ENCODE assay signal across 8 cellular contexts in genomic region chr17:8185580-8186445, GRCh38. TPM values are rescaled to one million over a fixed set of nuclear protein-coding genes. Genes with fewer than 3 reads are reported as not detected.
DNase-seq lines count a peak whose midpoint lies in the region; ATAC-seq and TF ChIP-seq lines count a peak whose summit lies in the region.

No MANE protein-coding gene starts in this region.

- H3K9ac ChIP-seq in fibroblast of lung (ENCODE audit: insufficient read depth, low read length) = peak overlapping the region; percentile 65

- no TSS peak for BruUV-seq in PC-9 (replicated peaks; lab: Mats Ljungman, UMichigan)

- TF ChIP-seq CTCF in PC-9 (conservative IDR thresholded peaks at IDR 0.05) (no peak), fibroblast of lung (conservative IDR thresholded peaks at IDR 0.05 in 1 of 2, IDR thresholded peaks at IDR 0.05 in 1 of 2; ENCODE audit: low read depth in 1 of 2, low read length in 2 of 2) (no peak)

- H3K27me3 Mint-ChIP-seq in activated T-cell treated with anti-CD3 and anti-CD28 coated beads, Interleukin-2, amount 50 U/mL, for 4 hours (ENCODE audit: low read depth) = no peaks in the 10 kb centered on the region
- H3K27me3 Mint-ChIP-seq in naive B cell = no peaks in the 10 kb centered on the region

- DNase-seq in DMS 273 treated with DMSO at 0.1 percent for 48 hours (lab: John Stamatoyannopoulos, UW) (peak; percentile 48), PC-9 (peak; percentile 46 to 90), fibroblast of lung (ENCODE audit: low read depth in 2 of 2) (peak; percentile 46 to 70), naive B cell (peak; percentile 88), amniotic stem cell (lab: John Stamatoyannopoulos, UW) (no peak)
- peak; percentile 95 for DNase-seq in activated T-cell treated with anti-CD3 and anti-CD28 coated beads, Interleukin-2, amount 50 U/mL, for 4 hours
- peak; percentile 80 to 86 for DNase-seq in stimulated activated CD8-positive, alpha-beta memory T cell treated with anti-CD3 and anti-CD28 coated beads, Interleukin-7, amount 100 ng/mL, for 48 hours (ENCODE audit: extremely low read depth in 1 of 2, low read depth in 1 of 2)

- CTCF ChIA-PET in PC-9 (lab: Charles Lee) = interaction anchor here (0.6 kb wide), 1 partner anchor 25 kb away, joined by 3 read pairs; no protein-coding TSS in a partner anchor

- H3K27ac ChIP-seq in PC-9 (peak overlapping the region; percentile 86), fibroblast of lung (ENCODE audit: insufficient read depth, low read length) (peak overlapping the region; percentile 81)

- H3K79me2 ChIP-seq in PC-9 (ENCODE audit: low read depth) (peaks cover 11% of the 10 kb centered on the region), fibroblast of lung (ENCODE audit: control insufficient read depth, insufficient read depth, low read length) (peaks cover 15% of the 10 kb centered on the region)

- H3K4me1 ChIP-seq in PC-9 (replicated peaks; ENCODE audit: insufficient read depth) (peaks cover 12% of the 10 kb centered on the region), fibroblast of lung (ENCODE audit: control insufficient read depth, extremely low read depth, insufficient read depth, low read length) (peaks cover 13% of the 10 kb centered on the region)

- H3K4me1 Mint-ChIP-seq in activated T-cell treated with anti-CD3 and anti-CD28 coated beads, Interleukin-2, amount 50 U/mL, for 4 hours (ENCODE audit: low read depth) = peaks cover 10% of the 10 kb centered on the region
- peaks cover 17 to 19% (median 19%) of the 10 kb centered on the region in 3 donors for H3K4me1 Mint-ChIP-seq in naive B cell

- H3K4me3 ChIP-seq in PC-9 (peak overlapping the region; percentile 82), fibroblast of lung (replicated peaks in 1 of 4; ENCODE audit: control extremely low read depth in 1 of 4, insufficient read depth in 1 of 4, low read depth in 3 of 4, low read length in 4 of 4) (peak overlapping the region; percentile 88 to 97 (median 96))

- no peaks in the 10 kb centered on the region for H3K9me2 ChIP-seq in PC-9 (ENCODE audit: insufficient read depth)

- peak overlapping the region; percentile 94 for H2AFZ ChIP-seq in PC-9
- H2AFZ ChIP-seq in fibroblast of lung (ENCODE audit: low read length) = peak overlapping the region; percentile 95

- H3K9me3 Mint-ChIP-seq in activated T-cell treated with anti-CD3 and anti-CD28 coated beads, Interleukin-2, amount 50 U/mL, for 4 hours = no peaks in the 10 kb centered on the region
- no peaks in the 10 kb centered on the region for H3K9me3 Mint-ChIP-seq in naive B cell

- POLR2A ChIA-PET in PC-9 (lab: Charles Lee; ENCODE audit: unreplicated experiment) = interaction anchor here (0.7 to 0.8 kb wide), 3 partner anchors 8 to 24 kb away, joined by 4 to 6 read pairs (median 4); partner anchors contain the start of gene AURKB

- intact Hi-C loops in PC-9 (cut with micrococcal nuclease; ENCODE audit: unreplicated experiment) = loop anchor here (2.0 to 10.0 kb wide), 2 partner anchors 29 to 199 kb away; partner anchors contain the start of gene RPL26

- H3K9me3 ChIP-seq in PC-9 (ENCODE audit: insufficient read depth, low read depth) (no peaks in the 10 kb centered on the region), fibroblast of lung (ENCODE audit: control insufficient read depth, insufficient read depth, low read depth, low read length) (no peaks in the 10 kb centered on the region)

- H3K36me3 ChIP-seq in PC-9 (ENCODE audit: low read depth) (no peaks in the 10 kb centered on the region), fibroblast of lung (ENCODE audit: control insufficient read depth, insufficient read depth, low read length) (no peaks in the 10 kb centered on the region)

- H3K36me3 Mint-ChIP-seq in activated T-cell treated with anti-CD3 and anti-CD28 coated beads, Interleukin-2, amount 50 U/mL, for 4 hours (ENCODE audit: insufficient read depth) = no peaks in the 10 kb centered on the region
- H3K36me3 Mint-ChIP-seq in naive B cell = no peaks in the 10 kb centered on the region

- H4K20me1 ChIP-seq in PC-9 (ENCODE audit: insufficient read depth) (0 out of 2 replicates have a peak, but pooled peaks cover 3% of the 10 kb centered on the region), fibroblast of lung (ENCODE audit: control insufficient read depth, extremely low read depth, insufficient read depth, low read length) (peaks cover 2% of the 10 kb centered on the region)

- no peak overlapping the region for H3K4me3 Mint-ChIP-seq in activated T-cell treated with anti-CD3 and anti-CD28 coated beads, Interleukin-2, amount 50 U/mL, for 4 hours
- H3K4me3 Mint-ChIP-seq in naive B cell = no peak overlapping the region

- H3K27me3 ChIP-seq in PC-9 (ENCODE audit: insufficient read depth, low read depth) (no peaks in the 10 kb centered on the region), fibroblast of lung (ENCODE audit: control insufficient read depth, insufficient read depth, low read length) (no peaks in the 10 kb centered on the region)

- H3K27ac Mint-ChIP-seq in naive B cell = no peak overlapping the region

- peak; percentile 21 for ATAC-seq in HG03280 (IDR thresholded peaks at IDR 0.05; ENCODE audit: unreplicated experiment)
- peak in 1 of 2 donors; percentile 9 for ATAC-seq in activated T-cell treated with anti-CD3 and anti-CD28 coated beads, Interleukin-2, amount 50 U/mL, for 4 hours
- ATAC-seq in naive B cell (ENCODE audit: low read depth in 2 of 2) = peak; percentile 13 to 18

- H3F3A ChIP-seq in PC-9 (ENCODE audit: insufficient read depth, low read depth) = peaks cover 24% of the 10 kb centered on the region

- H3K4me2 ChIP-seq in PC-9 = peak overlapping the region; percentile 83
- H3K4me2 ChIP-seq in fibroblast of lung (ENCODE audit: extremely low read depth, insufficient read depth, low read length) = peak overlapping the region; percentile 97

RNA-seq across cellular contexts. Expression of gene BORCS6, which starts 4.2 kb away (rescaled TPM):
- total RNA-seq in PC-9 (2021) (6.4 and 8.0 TPM in 2 replicates), fibroblast of lung (6.9 and 11.4 TPM in 2 replicates)
- total RNA-seq in activated T-cell treated with anti-CD3 and anti-CD28 coated beads, Interleukin-2, amount 50 U/mL, for 4 hours = 1 to 10 TPM; 5.0 to 5.6 (median 5.2) TPM
- polyA plus RNA-seq in fibroblast of lung (2.8 and 2.9 TPM in 2 replicates), naive B cell (ENCODE audit: low read depth in 6 of 6) (10 to 100 TPM; 14.8 to 24.2 (median 20.4) TPM)
- 4.5 and 5.6 TPM in 2 replicates for polyA plus RNA-seq in fibroblast of lung (2012)
- polyA minus RNA-seq in fibroblast of lung (ENCODE audit: low replicate concordance) = 3.2 and 4.0 TPM in 2 replicates

RNA-seq across cellular contexts. Expression of gene TMEM107, which starts 9.6 kb away (rescaled TPM):
- total RNA-seq in PC-9 (2021) = 58.5 and 59.1 TPM in 2 replicates
- 10 to 100 TPM; 11.9 to 18.6 (median 18.1) TPM for total RNA-seq in activated T-cell treated with anti-CD3 and anti-CD28 coated beads, Interleukin-2, amount 50 U/mL, for 4 hours
- 15.4 and 36.0 TPM in 2 replicates for total RNA-seq in fibroblast of lung
- polyA plus RNA-seq in fibroblast of lung = 9.8 and 13.0 TPM in 2 replicates
- 9.9 and 11.9 TPM in 2 replicates for polyA plus RNA-seq in fibroblast of lung (2012)
- polyA minus RNA-seq in fibroblast of lung (ENCODE audit: low replicate concordance) = 27.9 and 61.8 TPM in 2 replicates
- polyA plus RNA-seq in naive B cell (ENCODE audit: low read depth in 6 of 6) = 10 to 100 TPM; 29.9 to 42.3 (median 34.7) TPM

RNA-seq across cellular contexts. Expression of gene VAMP2, which starts 23.1 kb away (rescaled TPM):
- total RNA-seq in PC-9 (2021) = 29.3 and 35.1 TPM in 2 replicates
- 10 to 100 TPM; 49.6 to 67.5 (median 59.7) TPM for total RNA-seq in activated T-cell treated with anti-CD3 and anti-CD28 coated beads, Interleukin-2, amount 50 U/mL, for 4 hours
- 3.6 and 8.1 TPM in 2 replicates for total RNA-seq in fibroblast of lung
- 12.2 and 14.2 TPM in 2 replicates for polyA plus RNA-seq in fibroblast of lung
- polyA plus RNA-seq in fibroblast of lung (2012) = 25.6 and 29.3 TPM in 2 replicates
- polyA minus RNA-seq in fibroblast of lung (ENCODE audit: low replicate concordance) = 24.1 and 29.9 TPM in 2 replicates
- 10 to 100 TPM; 37.8 to 89.1 (median 65.9) TPM for polyA plus RNA-seq in naive B cell (ENCODE audit: low read depth in 6 of 6)

RNA-seq across cellular contexts. Expression of gene AURKB, which starts 24.6 kb away (rescaled TPM):
- total RNA-seq in PC-9 (2021) (159 and 167 TPM in 2 replicates), fibroblast of lung (0.26 and 8.4 TPM in 2 replicates)
- total RNA-seq in activated T-cell treated with anti-CD3 and anti-CD28 coated beads, Interleukin-2, amount 50 U/mL, for 4 hours = 1 to 10 TPM; 6.2 to 6.7 (median 6.7) TPM
- polyA plus RNA-seq in fibroblast of lung (7.5 and 37.8 TPM in 2 replicates), naive B cell (ENCODE audit: low read depth in 6 of 6) (not detected)
- polyA plus RNA-seq in fibroblast of lung (2012) = 7.8 and 49.3 TPM in 2 replicates
- polyA minus RNA-seq in fibroblast of lung (ENCODE audit: low replicate concordance) = 22.6 and 25.3 TPM in 2 replicates

RNA-seq across cellular contexts. Expression of gene PER1, which starts 33.6 kb away (rescaled TPM):
- total RNA-seq in PC-9 (2021) (60.2 and 78.7 TPM in 2 replicates), fibroblast of lung (3.1 and 6.9 TPM in 2 replicates)
- total RNA-seq in activated T-cell treated with anti-CD3 and anti-CD28 coated beads, Interleukin-2, amount 50 U/mL, for 4 hours = 10 to 100 TPM; 30.4 to 36.9 (median 36.7) TPM
- polyA plus RNA-seq in fibroblast of lung (2.5 and 4.1 TPM in 2 replicates), naive B cell (ENCODE audit: low read depth in 6 of 6) (10 to 100 TPM in 5 of 6 donors, 1 to 10 TPM in 1; 4.5 to 20.9 (median 13.5) TPM)
- polyA plus RNA-seq in fibroblast of lung (2012) = 4.9 and 6.7 TPM in 2 replicates
- polyA minus RNA-seq in fibroblast of lung (ENCODE audit: low replicate concordance) = 50.9 and 72.7 TPM in 2 replicates
